25 cellular contexts compared by ENCODE assay signal in the genomic region with DNA sequence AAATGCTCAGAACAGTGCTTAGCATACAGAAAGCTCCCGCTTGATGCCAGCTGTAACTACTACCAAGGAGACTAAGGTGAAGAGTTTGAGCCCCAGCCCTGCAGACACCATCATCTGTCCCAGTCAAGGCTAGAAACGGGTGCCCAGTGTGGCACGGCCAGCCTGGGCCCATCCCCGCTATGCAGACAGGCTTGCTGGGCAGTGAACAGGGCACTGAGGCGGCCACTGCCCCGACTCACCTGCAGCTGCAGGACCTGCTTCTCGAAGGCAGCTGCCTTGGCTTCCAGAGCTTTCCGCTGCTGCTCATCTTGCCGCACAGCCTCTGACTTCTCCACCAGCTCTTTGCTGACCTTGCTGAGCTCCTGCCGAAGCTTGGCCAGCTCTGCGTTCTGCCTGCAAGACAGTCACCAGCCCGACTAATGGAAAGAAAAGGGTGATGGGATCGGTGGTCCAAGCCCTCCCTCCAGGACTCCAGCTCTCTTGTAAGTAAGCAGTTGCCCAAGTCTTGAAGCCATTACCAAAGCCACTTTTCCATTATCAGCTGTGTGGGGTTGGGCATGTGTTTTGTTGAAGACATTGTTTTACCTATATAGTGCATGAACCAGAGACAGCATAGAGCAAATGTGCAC.
"Had no signal": no experiment of that assay in that cellular context is flagged by ENCODE, and none has a peak within 500 bp of the region (broad histone marks: within the 10 kb centered on the region; RNA-seq: fewer than 3 reads in every experiment).

No MANE protein-coding gene starts in this region.

- H3K4me1 Mint-ChIP-seq: activated naive CD4-positive, alpha-beta T cell treated with anti-CD3 and anti-CD28 coated beads, Interleukin-2, amount 10 ng/mL, durations not matched to agents 7 days and 5 days; mesothelial cell of epicardium had no signal

- H3K27me3 Mint-ChIP-seq: activated naive CD4-positive, alpha-beta T cell treated with anti-CD3 and anti-CD28 coated beads, Interleukin-2, amount 10 ng/mL, durations not matched to agents 7 days and 5 days; naive B cell; stimulated activated naive CD8-positive, alpha-beta T cell treated with anti-CD3 and anti-CD28 coated beads, Interleukin-15, Interleukin-2, amounts not matched to agents 100 ng/mL and 50 ng/mL, for 24 hours had no signal

- H3K9me3 Mint-ChIP-seq: activated naive CD4-positive, alpha-beta T cell treated with anti-CD3 and anti-CD28 coated beads, Interleukin-2, amount 10 ng/mL, durations not matched to agents 7 days and 5 days; activated T-cell treated with anti-CD3 and anti-CD28 coated beads, Interleukin-2, amount 50 U/mL, for 72 hours; mesothelial cell of epicardium; naive B cell; neural crest cell; stimulated activated effector memory CD8-positive, alpha-beta T cell treated with anti-CD3 and anti-CD28 coated beads, Interleukin-12 subunit alpha, Interleukin-12 subunit beta, amount 100 ng/mL, for 72 hours; stimulated activated naive CD8-positive, alpha-beta T cell treated with anti-CD3 and anti-CD28 coated beads, Interleukin-15, Interleukin-2, amounts not matched to agents 100 ng/mL and 50 ng/mL, for 24 hours had no signal

- H3K4me3 ChIP-seq: esophagus muscularis mucosa, skin epidermis, thyroid gland had no signal

- H3K27ac Mint-ChIP-seq: activated naive CD4-positive, alpha-beta T cell treated with anti-CD3 and anti-CD28 coated beads, Interleukin-2, amount 10 ng/mL, durations not matched to agents 7 days and 5 days; activated T-cell treated with anti-CD3 and anti-CD28 coated beads, Interleukin-2, amount 50 U/mL, for 72 hours; mesothelial cell of epicardium; stimulated activated effector memory CD8-positive, alpha-beta T cell treated with anti-CD3 and anti-CD28 coated beads, Interleukin-12 subunit alpha, Interleukin-12 subunit beta, amount 100 ng/mL, for 72 hours; stimulated activated naive CD8-positive, alpha-beta T cell treated with anti-CD3 and anti-CD28 coated beads, Interleukin-15, Interleukin-2, amounts not matched to agents 100 ng/mL and 50 ng/mL, for 24 hours had no signal

- H3K4me3 Mint-ChIP-seq: activated naive CD4-positive, alpha-beta T cell treated with anti-CD3 and anti-CD28 coated beads, Interleukin-2, amount 10 ng/mL, durations not matched to agents 7 days and 5 days; activated T-cell treated with anti-CD3 and anti-CD28 coated beads, Interleukin-2, amount 50 U/mL, for 72 hours; mesothelial cell of epicardium; naive B cell; neural crest cell; stimulated activated effector memory CD8-positive, alpha-beta T cell treated with anti-CD3 and anti-CD28 coated beads, Interleukin-12 subunit alpha, Interleukin-12 subunit beta, amount 100 ng/mL, for 72 hours; stimulated activated naive CD8-positive, alpha-beta T cell treated with anti-CD3 and anti-CD28 coated beads, Interleukin-15, Interleukin-2, amounts not matched to agents 100 ng/mL and 50 ng/mL, for 24 hours had no signal

- H3K4me1 ChIP-seq: foreskin keratinocyte had no signal

- ATAC-seq: activated T-cell treated with anti-CD3 and anti-CD28 coated beads, Interleukin-2, amount 50 U/mL, for 72 hours; foreskin keratinocyte; sciatic nerve; stimulated activated effector memory CD8-positive, alpha-beta T cell treated with anti-CD3 and anti-CD28 coated beads, Interleukin-12 subunit alpha, Interleukin-12 subunit beta, amount 100 ng/mL, for 72 hours had no signal

- H3K27ac ChIP-seq: brain microvascular endothelial cell, foreskin keratinocyte, VCaP had no signal

- H3K9me3 ChIP-seq: esophagus muscularis mucosa, thyroid gland had no signal

- H3K27me3 ChIP-seq: brain microvascular endothelial cell, esophagus muscularis mucosa, foreskin keratinocyte, thyroid gland had no signal

- DNase-seq: activated CD4-positive, alpha-beta T cell treated with anti-CD3 and anti-CD28 coated beads for 4 hours; activated CD4-positive, alpha-beta T cell treated with anti-CD3 and anti-CD28 coated beads, Interleukin-2, amount 50 U/mL, for 4 hours; activated effector memory CD4-positive, alpha-beta T cell treated with Interleukin-2 at 50 U/mL for 16 hours; activated naive CD4-positive, alpha-beta T cell treated with anti-CD3 and anti-CD28 coated beads, Interleukin-2, amount 10 ng/mL, durations not matched to agents 7 days and 5 days; activated T-cell treated with anti-CD3 and anti-CD28 coated beads for 4 hours; activated T-cell treated with anti-CD3 and anti-CD28 coated beads, Interleukin-2, amount 50 U/mL, for 72 hours; amniotic stem cell; brain microvascular endothelial cell; central memory CD4-positive, alpha-beta T cell; foreskin keratinocyte; mammary epithelial cell; naive B cell; stimulated activated CD4-positive, alpha-beta T cell treated with anti-CD3 and anti-CD28 coated beads, Interleukin-12 subunit alpha, Interleukin-12 subunit beta, amount 100 ng/mL, for 4 hours; stimulated activated CD4-positive, alpha-beta T cell treated with anti-CD3 and anti-CD28 coated beads, Interleukin-4, amount 100 ng/mL, for 1 hour had no signal

- FAIRE-seq: astrocyte, islet of Langerhans had no signal
